In genomic region chr20:51594999-51595532, GRCh38 we compare ENCODE assay signal across 9 cellular contexts. TPM values are rescaled to one million over a fixed set of nuclear protein-coding genes. Genes with fewer than 3 reads are reported as not detected.
DNase-seq lines count a peak whose midpoint lies in the region; TF ChIP-seq lines count a peak whose summit lies in the region.
"Had no signal": no experiment of that assay in that cellular context is flagged by ENCODE, and none has a peak within 500 bp of the region (broad histone marks: within the 10 kb centered on the region; RNA-seq: fewer than 3 reads in every experiment).

No MANE protein-coding gene starts in this region.

- TF ChIP-seq CTCF in fibroblast of mammary gland (conservative IDR thresholded peaks at IDR 0.05; ENCODE audit: control insufficient read depth, insufficient read depth, low read depth, low read length), result peak; percentile 96
- peak; percentile 84 for TF ChIP-seq CTCF in neural progenitor cell (IDR thresholded peaks at IDR 0.05)
- peak in 6 of 7 experiments; percentile 74 to 92 (median 80) for TF ChIP-seq CTCF in stomach (IDR thresholded peaks at IDR 0.05)

- H3K4me2 ChIP-seq in GM23248 (ENCODE audit: unreplicated experiment) (peak overlapping the region; percentile 15), neural progenitor cell (no peak overlapping the region)

- H3K27ac ChIP-seq in GM23248 (no peak overlapping the region), neural progenitor cell (no peak overlapping the region), stomach (peak overlapping the region in 2 of 5 donors; percentile 2 to 66)

- no peaks in the 10 kb centered on the region for H3K27me3 ChIP-seq in GM23248 (replicated peaks; ENCODE audit: insufficient read depth)
- H3K27me3 ChIP-seq in neural progenitor cell, result no peaks in the 10 kb centered on the region
- H3K27me3 ChIP-seq in stomach, result no peaks in the 10 kb centered on the region

- intact Hi-C loops in stomach (cut with DNase I; ENCODE audit: low total_unique reads), result loop anchor here (5.0 kb wide), 1 partner anchor 223 kb away; no protein-coding TSS in a partner anchor

- 2% methylated on average over 14 of the region's 14 CpGs for WGBS in GM23248 (ENCODE audit: low coverage in 1 of 2, low lambda C conversion rate in 2 of 2, missing lambda C conversion rate in 2 of 2), 2 experiments
- 6 to 10% (median 8%) methylated on average over 14 of the region's 14 CpGs for WGBS in stomach, 5 donors

- no peaks in the 10 kb centered on the region for H3K9me2 ChIP-seq in GM23248 (ENCODE audit: insufficient read depth)

- peaks cover 5% of the 10 kb centered on the region for H3K36me3 Mint-ChIP-seq in neural progenitor cell

- TF ChIP-seq EP300 in stomach (IDR thresholded peaks at IDR 0.05), result no peak

- no peak overlapping the region for H3K27ac Mint-ChIP-seq in neural progenitor cell

- peaks cover 25% of the 10 kb centered on the region for H3K4me1 Mint-ChIP-seq in neural progenitor cell

- in situ Hi-C loops in GM23248 (cut with MboI), result loop anchor here (5.0 kb wide), 1 partner anchor 218 kb away; no protein-coding TSS in a partner anchor

- H3K27me3 Mint-ChIP-seq in neural progenitor cell (ENCODE audit: insufficient read depth, low read depth), result peaks cover 6% of the 10 kb centered on the region

- peak overlapping the region; percentile 22; the same call in 1 of the 2 replicates for H2AFZ ChIP-seq in GM23248
- no peak overlapping the region for H2AFZ ChIP-seq in neural progenitor cell (replicated peaks)

- DNase-seq in EH (ENCODE audit: low read depth) (peak; percentile 88), GM23248 (peak; percentile 94), LHCN-M2 (ENCODE audit: low read depth) (peak; percentile 73), RPMI7951 (ENCODE audit: low read depth) (peak; percentile 91), fibroblast of mammary gland (ENCODE audit: low read depth) (peak; percentile 89), neural progenitor cell (ENCODE audit: low spot score) (peak; percentile 88), stomach (peak; percentile 88)
- peak; percentile 83 to 86 for DNase-seq in activated T-cell treated with anti-CD3 and anti-CD28 coated beads, Interleukin-2, amount 50 U/mL, for 48 hours

- H3K9ac ChIP-seq in GM23248, result peak overlapping the region; percentile 28
- no peak overlapping the region for H3K9ac ChIP-seq in neural progenitor cell

- H3K9me3 ChIP-seq in GM23248 (ENCODE audit: low read depth), result no peaks in the 10 kb centered on the region
- H3K9me3 ChIP-seq in neural progenitor cell (ENCODE audit: low read depth), result no peaks in the 10 kb centered on the region
- no peaks in the 10 kb centered on the region for H3K9me3 ChIP-seq in stomach

- H3F3A ChIP-seq in GM23248 (ENCODE audit: insufficient read depth) (no peaks in the 10 kb centered on the region), neural progenitor cell (ENCODE audit: low read depth) (no peaks in the 10 kb centered on the region)

- 0 out of 2 replicates have a peak, but pooled peaks cover 4% of the 10 kb centered on the region for H4K20me1 ChIP-seq in GM23248 (ENCODE audit: insufficient read depth)
- H4K20me1 ChIP-seq in neural progenitor cell (ENCODE audit: low read depth), result no peaks in the 10 kb centered on the region

- H3K9me3 Mint-ChIP-seq in neural progenitor cell, result no peaks in the 10 kb centered on the region

- no peak overlapping the region for H3K4me3 Mint-ChIP-seq in neural progenitor cell

- no peaks in the 10 kb centered on the region for H3K79me2 ChIP-seq in GM23248 (ENCODE audit: insufficient read depth)
- no peaks in the 10 kb centered on the region for H3K79me2 ChIP-seq in neural progenitor cell (ENCODE audit: low read depth)

- H3K4me1 ChIP-seq in GM23248 (ENCODE audit: insufficient read depth) (0 out of 2 replicates have a peak, but pooled peaks cover 5% of the 10 kb centered on the region), neural progenitor cell (peaks cover 2% of the 10 kb centered on the region), stomach (peaks cover 12 to 27% (median 18%) of the 10 kb centered on the region in 4 donors)

- H3K36me3 ChIP-seq in GM23248 (ENCODE audit: low read depth) (no peaks in the 10 kb centered on the region), neural progenitor cell (no peaks in the 10 kb centered on the region), stomach (peaks cover 0 to 26% (median 24%) of the 10 kb centered on the region in 4 donors)

- no peak for TF ChIP-seq POLR2A in stomach (IDR thresholded peaks at IDR 0.05)

- 0 out of 2 replicates have a peak overlapping the region, but pooled peaks have one; percentile 14 for H3K4me3 ChIP-seq in GM23248
- H3K4me3 ChIP-seq in fibroblast of mammary gland (ENCODE audit: control insufficient read depth, low read depth, low read length), result no peak overlapping the region
- H3K4me3 ChIP-seq in neural progenitor cell, result no peak overlapping the region
- H3K4me3 ChIP-seq in stomach, result no peak overlapping the region
- H3K4me3 ChIP-seq: skin epidermis had no signal

RNA-seq across cellular contexts. Expression of gene NFATC2, which starts 52.5 kb away (rescaled TPM):
- total RNA-seq in GM23248 (2014; rRNA removed; shearing (Covaris generic)), result 0.11 and 0.51 TPM in 2 replicates
- polyA plus RNA-seq in GM23248 (2016; fragmentation: Nextera tagmentation; extraction: Ambion mirVana) (0.09 and 0.14 TPM in 2 replicates), stomach (1 to 10 TPM; 1.4 to 6.3 (median 3.2) TPM)
- total RNA-seq in LHCN-M2 (2014; rRNA removed) (0.06 TPM in 2 replicates), neural progenitor cell (ENCODE audit: low replicate concordance) (0.19 and 0.25 TPM in 2 replicates), stomach (10 to 100 TPM in 4 of 5 donors, 1 to 10 TPM in 1; 7.0 to 31.9 (median 11.4) TPM)
- polyA plus RNA-seq in LHCN-M2 (2012), result 0.16 TPM
- total RNA-seq in RPMI7951 (2014; rRNA removed; shearing (Covaris generic)), result 3.0 and 3.4 TPM in 2 replicates
